Comparison of ENCODE assay signal across 8 cellular contexts in the genomic region with DNA sequence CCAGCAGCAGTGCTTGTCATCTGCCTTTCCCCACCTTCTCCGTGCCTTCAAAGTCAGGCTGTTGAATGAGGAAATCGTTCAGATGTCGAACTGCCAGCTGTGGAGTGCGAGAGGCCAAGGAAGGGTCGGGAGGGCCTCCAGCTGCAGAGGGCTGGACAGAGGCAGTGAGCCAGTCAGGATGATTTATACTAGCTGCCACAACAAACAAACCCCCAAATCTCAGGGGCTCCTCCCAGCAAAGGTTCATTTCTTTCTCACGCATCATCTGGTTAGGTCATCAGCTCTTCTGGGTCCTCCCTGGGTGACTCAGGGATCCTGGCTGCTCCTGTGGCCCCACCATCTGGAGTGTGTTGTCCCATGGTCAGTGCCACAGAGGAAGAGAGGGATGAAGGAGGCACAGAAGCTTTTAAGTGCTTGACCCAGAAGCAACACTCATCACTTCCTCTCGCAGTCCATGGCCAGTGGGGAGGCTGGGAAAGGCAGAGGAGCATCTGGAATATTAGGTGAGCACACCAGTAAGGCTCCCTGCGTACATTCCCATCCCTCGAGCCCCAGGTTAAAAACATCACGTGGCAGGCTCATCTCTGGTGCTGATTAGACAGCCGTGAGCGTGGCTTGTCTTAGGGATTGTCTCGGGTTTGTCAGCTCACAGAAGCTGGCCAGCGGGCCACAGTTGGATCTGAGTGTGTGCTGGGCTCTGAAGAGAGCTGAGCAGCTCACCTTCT.
DNase-seq lines count a peak whose midpoint lies in the region; ATAC-seq and TF ChIP-seq lines count a peak whose summit lies in the region.

No MANE protein-coding gene starts in this region.

- H3K27me3 ChIP-seq in tibial nerve (no peaks in the 10 kb centered on the region), WERI-Rb-1 (ENCODE audit: insufficient read depth, low read depth, severe bottlenecking) (no peaks in the 10 kb centered on the region)

- no peak overlapping the region for H3K27ac Mint-ChIP-seq in MCF 10A (ENCODE audit: low read depth, unreplicated experiment)

- CTCF ChIA-PET in MCF 10A (lab: Yijun Ruan, JAX) = interaction anchor here (1.0 kb wide), 1 partner anchor 13 kb away, joined by 3 read pairs; no protein-coding TSS in a partner anchor

- no peak for TF ChIP-seq POLR2A in tibial nerve (IDR thresholded peaks at IDR 0.05)

- TF ChIP-seq CTCF in MCF 10A (IDR thresholded peaks at IDR 0.05; ENCODE audit: unreplicated experiment) (no peak), tibial nerve (IDR thresholded peaks at IDR 0.05) (no peak), WERI-Rb-1 (IDR thresholded peaks at IDR 0.05; ENCODE audit: low read depth, low read length) (no peak)

- 54 to 57% methylated on average over 11 to 14 of the region's 14 CpGs for WGBS in tibial nerve, 2 donors

- TF ChIP-seq EP300 in Ishikawa (IDR thresholded peaks at IDR 0.05; ENCODE audit: borderline replicate concordance) = no peak
- peak in 1 of 2 donors; percentile 89 for TF ChIP-seq EP300 in tibial nerve (IDR thresholded peaks at IDR 0.05)

- DNase-seq in MCF 10A (ENCODE audit: unreplicated experiment) (peak; percentile 49), left kidney (ENCODE audit: low read depth, low spot score) (peak; percentile 79), tibial nerve (ENCODE audit: low spot score in 2 of 2) (peak; percentile 72 to 82), WERI-Rb-1 (no peak), DMS 273 treated with DMSO at 0.1 percent for 48 hours (lab: John Stamatoyannopoulos, UW) (no peak)
- DNase-seq in activated CD4-positive, alpha-beta T cell treated with anti-CD3 and anti-CD28 coated beads, Interleukin-2, amount 50 U/mL, for 4 hours = no peak

- ATAC-seq in HG02970 (IDR thresholded peaks at IDR 0.05; ENCODE audit: low FRiP score, unreplicated experiment) = no peak

- H3K9me3 Mint-ChIP-seq in MCF 10A (ENCODE audit: unreplicated experiment) = no peaks in the 10 kb centered on the region

- H3K4me1 ChIP-seq in tibial nerve = peaks cover 0 to 43% (median under 1%) of the 10 kb centered on the region in 4 donors

- H3K27ac ChIP-seq in tibial nerve = peak overlapping the region; percentile 46 to 83 (median 74)
- no peak overlapping the region; the same call in 1 of the 2 replicates for H3K27ac ChIP-seq in WERI-Rb-1

- TF ChIP-seq RAD21 in Ishikawa (IDR thresholded peaks at IDR 0.05; ENCODE audit: low read depth) = no peak

- H3K27me3 Mint-ChIP-seq in MCF 10A (ENCODE audit: insufficient read depth, unreplicated experiment) = no peaks in the 10 kb centered on the region

- no TSS peak for BruUV-seq in MCF 10A (replicated peaks; lab: Mats Ljungman, UMichigan)

- H3K36me3 Mint-ChIP-seq in MCF 10A (ENCODE audit: insufficient read depth, unreplicated experiment) = no peaks in the 10 kb centered on the region

- intact Hi-C loops in MCF 10A (cut with micrococcal nuclease) = no loop called here

- no peaks in the 10 kb centered on the region for H3K4me1 Mint-ChIP-seq in MCF 10A (ENCODE audit: insufficient read depth, unreplicated experiment)

- H3K9me3 ChIP-seq in tibial nerve (no peaks in the 10 kb centered on the region), WERI-Rb-1 (ENCODE audit: severe bottlenecking) (no peaks in the 10 kb centered on the region)

- H3K36me3 ChIP-seq in tibial nerve (peaks cover 0 to 26% (median 0%) of the 10 kb centered on the region in 3 donors), WERI-Rb-1 (peaks cover 13% of the 10 kb centered on the region)

- H3K4me3 ChIP-seq in tibial nerve (no peak overlapping the region), WERI-Rb-1 (ENCODE audit: low read depth, low read length) (no peak overlapping the region)

- no peak overlapping the region for H3K4me3 Mint-ChIP-seq in MCF 10A (ENCODE audit: unreplicated experiment)

- POLR2A ChIA-PET in MCF 10A (lab: Yijun Ruan, JAX) = interaction anchor here (0.6 kb wide), 1 partner anchor 196 kb away, joined by 3 read pairs; no protein-coding TSS in a partner anchor

TF ChIP-seq in Ishikawa, 13 proteins besides CTCF, POLR2A, EP300 and RAD21:
- TF ChIP-seq, protein P1, sequence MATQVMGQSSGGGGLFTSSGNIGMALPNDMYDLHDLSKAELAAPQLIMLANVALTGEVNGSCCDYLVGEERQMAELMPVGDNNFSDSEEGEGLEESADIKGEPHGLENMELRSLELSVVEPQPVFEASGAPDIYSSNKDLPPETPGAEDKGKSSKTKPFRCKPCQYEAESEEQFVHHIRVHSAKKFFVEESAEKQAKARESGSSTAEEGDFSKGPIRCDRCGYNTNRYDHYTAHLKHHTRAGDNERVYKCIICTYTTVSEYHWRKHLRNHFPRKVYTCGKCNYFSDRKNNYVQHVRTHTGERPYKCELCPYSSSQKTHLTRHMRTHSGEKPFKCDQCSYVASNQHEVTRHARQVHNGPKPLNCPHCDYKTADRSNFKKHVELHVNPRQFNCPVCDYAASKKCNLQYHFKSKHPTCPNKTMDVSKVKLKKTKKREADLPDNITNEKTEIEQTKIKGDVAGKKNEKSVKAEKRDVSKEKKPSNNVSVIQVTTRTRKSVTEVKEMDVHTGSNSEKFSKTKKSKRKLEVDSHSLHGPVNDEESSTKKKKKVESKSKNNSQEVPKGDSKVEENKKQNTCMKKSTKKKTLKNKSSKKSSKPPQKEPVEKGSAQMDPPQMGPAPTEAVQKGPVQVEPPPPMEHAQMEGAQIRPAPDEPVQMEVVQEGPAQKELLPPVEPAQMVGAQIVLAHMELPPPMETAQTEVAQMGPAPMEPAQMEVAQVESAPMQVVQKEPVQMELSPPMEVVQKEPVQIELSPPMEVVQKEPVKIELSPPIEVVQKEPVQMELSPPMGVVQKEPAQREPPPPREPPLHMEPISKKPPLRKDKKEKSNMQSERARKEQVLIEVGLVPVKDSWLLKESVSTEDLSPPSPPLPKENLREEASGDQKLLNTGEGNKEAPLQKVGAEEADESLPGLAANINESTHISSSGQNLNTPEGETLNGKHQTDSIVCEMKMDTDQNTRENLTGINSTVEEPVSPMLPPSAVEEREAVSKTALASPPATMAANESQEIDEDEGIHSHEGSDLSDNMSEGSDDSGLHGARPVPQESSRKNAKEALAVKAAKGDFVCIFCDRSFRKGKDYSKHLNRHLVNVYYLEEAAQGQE (IDR thresholded peaks at IDR 0.05; ENCODE audit: low read depth) = peak; percentile 46; the same call in 1 of the 2 replicates
- no peak for TF ChIP-seq YY1 (IDR thresholded peaks at IDR 0.05; ENCODE audit: low read depth)
- TF ChIP-seq CREB1 (IDR thresholded peaks at IDR 0.05; ENCODE audit: low read depth) = no peak
TF ChIP-seq in Ishikawa: peak in this region for 1.

Comparison
In these comparisons a context has a peak if more than half of its experiments do, and no peak if none do; other contexts are left out.
1. DNase-seq: peak in MCF 10A (single experiment), left kidney (single experiment) and tibial nerve (2 of 2); none in activated CD4-positive, alpha-beta T cell treated with anti-CD3 and anti-CD28 coated beads, Interleukin-2, amount 50 U/mL, for 4 hours (0 of 2), WERI-Rb-1 (single experiment) and DMS 273 treated with DMSO at 0.1 percent for 48 hours (single experiment).